ENCODE assay signal across 8 cellular contexts in the genomic region with DNA sequence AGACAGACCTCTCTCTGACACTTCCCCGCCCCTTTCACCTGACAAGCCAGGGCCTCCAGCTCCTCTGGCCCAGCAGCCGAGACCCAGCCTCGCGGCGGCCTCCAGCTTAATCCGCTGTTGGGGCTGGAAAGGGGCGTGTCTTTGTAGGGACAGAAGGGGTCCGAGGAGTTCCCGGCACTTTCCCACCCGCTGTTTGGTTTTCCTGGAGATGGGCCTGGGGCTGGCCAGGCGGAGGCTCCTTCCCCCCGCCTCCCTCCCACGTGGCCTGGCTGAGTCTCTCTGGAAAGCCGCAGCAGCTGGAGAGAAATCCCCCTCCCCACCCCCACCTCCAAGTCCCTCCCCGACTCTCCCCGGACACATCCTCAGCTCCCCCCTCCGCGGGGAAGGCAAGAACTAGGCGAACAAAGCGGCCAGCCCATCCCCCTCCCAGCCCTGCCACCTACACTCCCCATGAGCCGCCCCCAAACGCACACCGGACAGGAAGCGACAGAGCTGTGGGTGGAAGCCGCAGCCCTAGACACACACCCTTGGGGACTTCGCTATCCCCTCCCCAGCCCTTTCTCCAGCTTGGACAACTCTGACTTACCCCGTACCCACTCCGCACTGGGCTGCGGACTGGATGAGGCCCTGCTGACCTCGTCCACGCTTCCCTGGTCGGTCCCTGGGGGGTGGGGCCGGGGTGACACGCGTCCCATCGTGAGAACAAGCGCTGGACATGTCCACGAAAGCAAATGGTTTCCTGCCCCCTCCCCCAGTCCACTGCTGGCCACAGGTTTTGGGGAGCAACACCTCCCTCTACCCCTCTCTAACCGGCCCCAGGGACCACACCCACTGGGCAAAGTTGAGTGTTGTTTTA. TPM values are rescaled to one million over a fixed set of nuclear protein-coding genes. Genes with fewer than 3 reads are reported as not detected.
A peak's percentile ranks its signal among the peaks of the same experiment; 100 is the strongest.
DNase-seq lines count a peak whose midpoint lies in the region; ATAC-seq and TF ChIP-seq lines count a peak whose summit lies in the region.

No MANE protein-coding gene starts in this region.

- H3K4me1 Mint-ChIP-seq in CD14-positive monocyte (peaks cover 12% of the 10 kb centered on the region), progenitor cell of endocrine pancreas (ENCODE audit: low read depth) (peaks cover 33% of the 10 kb centered on the region)
- peaks cover 13% of the 10 kb centered on the region for H3K4me1 Mint-ChIP-seq in activated naive CD8-positive, alpha-beta T cell treated with anti-CD3 and anti-CD28 coated beads, Interleukin-2, amount 10 ng/mL, durations not matched to agents 7 days and 5 days

- no peaks in the 10 kb centered on the region for H4K20me1 ChIP-seq in HCT116 (ENCODE audit: insufficient read depth)

- DNase-seq in CD14-positive monocyte (ENCODE audit: low spot score) (no peak), HCT116 (ENCODE audit: low read depth, low spot score) (no peak), right atrium auricular region (ENCODE audit: low spot score) (no peak), progenitor cell of endocrine pancreas (ENCODE audit: low spot score, unreplicated experiment) (peak; percentile 22), NOMO-1 treated with DMSO at 0.1 percent for 48 hours (lab: John Stamatoyannopoulos, UW; ENCODE audit: unreplicated experiment) (no peak), NCI-H1092 treated with DMSO at 0.1 percent for 48 hours (lab: John Stamatoyannopoulos, UW) (no peak)
- peak; percentile 47 for DNase-seq in activated naive CD8-positive, alpha-beta T cell treated with anti-CD3 and anti-CD28 coated beads, Interleukin-2, amount 10 ng/mL, durations not matched to agents 7 days and 5 days

- TF ChIP-seq POLR2A in HCT116 (IDR thresholded peaks at IDR 0.05; ENCODE audit: borderline replicate concordance, extremely low read depth, insufficient read depth, insufficient read length): no peak
- no peak for TF ChIP-seq POLR2A in GM18505 (IDR thresholded peaks at IDR 0.05; ENCODE audit: borderline replicate concordance, extremely low read depth, insufficient read depth, insufficient read length)

- no peak overlapping the region for H3K9ac ChIP-seq in HCT116 (ENCODE audit: low read length)

- no peak for TF ChIP-seq CTCF in CD14-positive monocyte (IDR thresholded peaks at IDR 0.05)
- TF ChIP-seq CTCF in HCT116 (IDR thresholded peaks at IDR 0.05 in 2 of 3, conservative IDR thresholded peaks at IDR 0.05 in 1 of 3; ENCODE audit: borderline replicate concordance in 1 of 3, insufficient read depth in 1 of 3, low read depth in 2 of 3, low read length in 2 of 3): no peak
- TF ChIP-seq CTCF in right atrium auricular region (IDR thresholded peaks at IDR 0.05): no peak
- no peak for TF ChIP-seq CTCF in progenitor cell of endocrine pancreas (IDR thresholded peaks at IDR 0.05; ENCODE audit: unreplicated experiment)

- RAD21 ChIA-PET in HCT116 (lab: Charles Lee; ENCODE audit: low non-redundant PET in 1 of 2, low total read pairs in 2 of 2, uncharacterized antibody in 2 of 2, unreplicated experiment in 2 of 2): no interaction called here

- peak overlapping the region; percentile 54 for H2AFZ ChIP-seq in HCT116 (ENCODE audit: low read depth, low read length, poor library complexity, severe bottlenecking)

- CTCF ChIA-PET in HCT116 (lab: Charles Lee): interaction anchor here (1.3 kb wide), 1 partner anchor 20 kb away, joined by 4 read pairs; no protein-coding TSS in a partner anchor

- H3K4me1 ChIP-seq in HCT116 (ENCODE audit: control insufficient read depth in 1 of 2, insufficient read depth in 2 of 2, low read length in 2 of 2) (peaks cover 2 to 24% of the 10 kb centered on the region in 2 experiments; a peak in 3 of 4 replicates), right atrium auricular region (peaks cover 0 to 21% of the 10 kb centered on the region in 2 donors)

- H3K27ac ChIP-seq in HCT116 (ENCODE audit: low read depth, low read length) (no peak overlapping the region), right atrium auricular region (peak overlapping the region in 1 of 2 donors; percentile 42)

- no peak for TF ChIP-seq RAD21 in HCT116 (IDR thresholded peaks at IDR 0.05; ENCODE audit: low read depth)

- peaks cover 0 to 20% (median 8%) of the 10 kb centered on the region in 7 donors for H3K9me3 Mint-ChIP-seq in CD14-positive monocyte
- H3K9me3 Mint-ChIP-seq in activated naive CD8-positive, alpha-beta T cell treated with anti-CD3 and anti-CD28 coated beads, Interleukin-2, amount 10 ng/mL, durations not matched to agents 7 days and 5 days: no peaks in the 10 kb centered on the region
- H3K9me3 Mint-ChIP-seq in progenitor cell of endocrine pancreas (ENCODE audit: low read depth): no peaks in the 10 kb centered on the region

- H3K9me3 ChIP-seq in HCT116 (ENCODE audit: control insufficient read depth in 1 of 2, insufficient read depth in 1 of 2, low read depth in 1 of 2, low read length in 2 of 2): no peaks in the 10 kb centered on the region
- no peaks in the 10 kb centered on the region for H3K9me3 ChIP-seq in right atrium auricular region

- H3K27ac Mint-ChIP-seq in CD14-positive monocyte (no peak overlapping the region), progenitor cell of endocrine pancreas (peak overlapping the region; percentile 94)
- no peak overlapping the region for H3K27ac Mint-ChIP-seq in activated naive CD8-positive, alpha-beta T cell treated with anti-CD3 and anti-CD28 coated beads, Interleukin-2, amount 10 ng/mL, durations not matched to agents 7 days and 5 days

- H3K4me3 ChIP-seq in HCT116 (replicated peaks in 1 of 2; ENCODE audit: low read depth in 1 of 2, low read length in 2 of 2) (peak overlapping the region; percentile 45 to 62), right atrium auricular region (peak overlapping the region; percentile 53 to 63)

- no peaks in the 10 kb centered on the region for H3K9me2 ChIP-seq in HCT116 (ENCODE audit: insufficient read depth)

- peaks cover 3 to 6% of the 10 kb centered on the region in 2 donors for H3K36me3 Mint-ChIP-seq in CD14-positive monocyte
- H3K36me3 Mint-ChIP-seq in activated naive CD8-positive, alpha-beta T cell treated with anti-CD3 and anti-CD28 coated beads, Interleukin-2, amount 10 ng/mL, durations not matched to agents 7 days and 5 days: peaks cover 5% of the 10 kb centered on the region
- no peaks in the 10 kb centered on the region for H3K36me3 Mint-ChIP-seq in progenitor cell of endocrine pancreas (ENCODE audit: insufficient read depth)

- no peaks in the 10 kb centered on the region for H3K79me2 ChIP-seq in HCT116 (ENCODE audit: insufficient read depth, low read length)

- H3K36me3 ChIP-seq in HCT116 (ENCODE audit: control insufficient read depth in 1 of 2, insufficient read depth in 2 of 2, low read length in 2 of 2) (no peaks in the 10 kb centered on the region), right atrium auricular region (no peaks in the 10 kb centered on the region)

- peaks cover 68 to 85% (median 74%) of the 10 kb centered on the region in 3 donors for H3K27me3 Mint-ChIP-seq in CD14-positive monocyte (ENCODE audit: low read depth in 3 of 3)
- H3K27me3 Mint-ChIP-seq in activated naive CD8-positive, alpha-beta T cell treated with anti-CD3 and anti-CD28 coated beads, Interleukin-2, amount 10 ng/mL, durations not matched to agents 7 days and 5 days: peaks cover 73% of the 10 kb centered on the region
- H3K27me3 Mint-ChIP-seq in progenitor cell of endocrine pancreas: peaks cover 53% of the 10 kb centered on the region

- POLR2A ChIA-PET in HCT116 (lab: Charles Lee): interaction anchor here (0.9 kb wide), 1 partner anchor 411 kb away, joined by 4 read pairs; no protein-coding TSS in a partner anchor
- POLR2A ChIA-PET in activated naive CD8-positive, alpha-beta T cell treated with anti-CD3 and anti-CD28 coated beads, Interleukin-2, amount 10 ng/mL, durations not matched to agents 7 days and 5 days (lab: Charles Lee): interaction anchor here (1.0 to 1.8 kb wide), 2 partner anchors 33 to 117 kb away, joined by 3 to 8 read pairs; partner anchors contain the start of gene RNU5B-1

- ATAC-seq in HCT116 (no peak), GM18505 (IDR thresholded peaks at IDR 0.05; ENCODE audit: unreplicated experiment) (no peak)
- peak; percentile 32 for ATAC-seq in activated naive CD8-positive, alpha-beta T cell treated with anti-CD3 and anti-CD28 coated beads, Interleukin-2, amount 10 ng/mL, durations not matched to agents 7 days and 5 days (ENCODE audit: low read depth)

- BruUV-seq in HCT116 (replicated peaks; lab: Mats Ljungman, UMichigan): no TSS peak

- intact Hi-C loops in CD14-positive monocyte (cut with micrococcal nuclease) (no loop called here), HCT116 (cut with micrococcal nuclease) (no loop called here)

- H3K27me3 ChIP-seq in HCT116 (ENCODE audit: insufficient read depth, low read length) (no peaks in the 10 kb centered on the region), right atrium auricular region (no peaks in the 10 kb centered on the region)

- H3K4me2 ChIP-seq in HCT116 (ENCODE audit: low read length): peak overlapping the region; percentile 85

- H3K4me3 Mint-ChIP-seq in CD14-positive monocyte (peak overlapping the region; percentile 56 to 96), progenitor cell of endocrine pancreas (ENCODE audit: low read depth) (peak overlapping the region; percentile 79)
- peak overlapping the region; percentile 83 for H3K4me3 Mint-ChIP-seq in activated naive CD8-positive, alpha-beta T cell treated with anti-CD3 and anti-CD28 coated beads, Interleukin-2, amount 10 ng/mL, durations not matched to agents 7 days and 5 days

TF ChIP-seq in HCT116, 20 proteins besides CTCF, POLR2A, EP300 and RAD21 (continues in another document):
- TF ChIP-seq CEBPB (IDR thresholded peaks at IDR 0.05; ENCODE audit: low read depth) (no peak), YY1 (IDR thresholded peaks at IDR 0.05; ENCODE audit: extremely low read depth, insufficient replicate concordance, low read depth, low read length) (no peak), EZH2 (IDR thresholded peaks at IDR 0.05) (no peak), JUND (IDR thresholded peaks at IDR 0.05) (no peak)

RNA-seq across cellular contexts. Expression of gene IGDCC4, which starts 1.2 kb away (rescaled TPM):
- not detected for polyA plus RNA-seq in CD14-positive monocyte
- total RNA-seq in HCT116 (2021; ENCODE audit: unreplicated experiment) (1.2 TPM), right atrium auricular region (1 to 10 TPM in 1 of 2 donors, under 1 TPM in 1; 0.86 to 2.3 TPM), progenitor cell of endocrine pancreas (11.5 and 12.8 TPM in 2 replicates)
- 0.42 and 0.57 TPM in 2 replicates for polyA plus RNA-seq in HCT116 (2012)
- under 1 TPM; 0.06 to 0.14 TPM for total RNA-seq in activated naive CD8-positive, alpha-beta T cell treated with anti-CD3 and anti-CD28 coated beads, Interleukin-2, amount 10 ng/mL, durations not matched to agents 7 days and 5 days

RNA-seq across cellular contexts. Expression of gene IGDCC3, which starts 43.8 kb away (rescaled TPM):
- not detected for polyA plus RNA-seq in CD14-positive monocyte
- total RNA-seq in HCT116 (2021; ENCODE audit: unreplicated experiment): 0.44 TPM
- 0.15 and 0.16 TPM in 2 replicates for polyA plus RNA-seq in HCT116 (2012)
- total RNA-seq in activated naive CD8-positive, alpha-beta T cell treated with anti-CD3 and anti-CD28 coated beads, Interleukin-2, amount 10 ng/mL, durations not matched to agents 7 days and 5 days: not detected
- total RNA-seq in right atrium auricular region: not detected
- 125 and 138 TPM in 2 replicates for total RNA-seq in progenitor cell of endocrine pancreas

Comparison
In these comparisons a context has a peak if more than half of its experiments do, and no peak if none do; other contexts are left out.
1. DNase-seq: peak in activated naive CD8-positive, alpha-beta T cell treated with anti-CD3 and anti-CD28 coated beads, Interleukin-2, amount 10 ng/mL, durations not matched to agents 7 days and 5 days (single experiment) and progenitor cell of endocrine pancreas (single experiment); none in CD14-positive monocyte (single experiment), HCT116 (single experiment), right atrium auricular region (single experiment), NOMO-1 treated with DMSO at 0.1 percent for 48 hours (single experiment) and NCI-H1092 treated with DMSO at 0.1 percent for 48 hours (single experiment).
2. RNA of gene IGDCC3, which starts 43.8 kb away (total RNA-seq): 125 to 138 TPM in progenitor cell of endocrine pancreas; 0.44 TPM in HCT116 (single experiment), not detected in right atrium auricular region and not detected in activated naive CD8-positive, alpha-beta T cell treated with anti-CD3 and anti-CD28 coated beads, Interleukin-2, amount 10 ng/mL, durations not matched to agents 7 days and 5 days; every median in the first group is over 10 times any median in the second.
3. Peak in every context shown above with its lines, with median percentiles within 50 percentile points of each other: H3K4me3 Mint-ChIP-seq.